In the genomic region with DNA sequence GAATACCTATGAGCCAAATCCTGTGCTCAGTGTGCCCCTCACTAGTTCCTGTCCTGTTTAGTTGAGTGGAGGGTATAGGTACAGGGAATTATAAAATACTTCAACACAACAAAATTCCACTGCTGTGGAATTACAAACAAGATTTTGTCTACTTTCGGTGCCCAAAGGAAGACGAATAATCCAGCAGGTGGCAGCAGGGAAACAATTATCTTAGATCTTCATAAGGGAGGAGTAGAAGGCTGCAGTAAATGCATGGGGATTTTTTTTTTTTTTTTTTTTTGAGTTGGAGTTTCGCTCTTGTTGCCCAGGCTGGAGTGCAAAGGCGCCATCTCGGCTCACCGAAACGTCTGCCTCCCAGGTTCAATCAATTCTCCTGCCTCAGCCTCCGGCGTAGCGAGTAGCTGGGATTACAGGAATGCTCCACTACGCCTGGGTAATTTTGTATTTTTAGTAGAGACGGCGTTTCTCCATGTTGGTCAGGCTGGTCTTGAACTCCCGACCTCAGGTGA, we compare ENCODE assay signal across 8 cellular contexts. TPM values are rescaled to one million over a fixed set of nuclear protein-coding genes. Genes with fewer than 3 reads are reported as not detected.
DNase-seq lines count a peak whose midpoint lies in the region; ATAC-seq, FAIRE-seq and TF ChIP-seq lines count a peak whose summit lies in the region.

No MANE protein-coding gene starts in this region.

- no peaks in the 10 kb centered on the region for H3K9me3 ChIP-seq in MG63
- no peaks in the 10 kb centered on the region for H3K9me3 ChIP-seq in pancreas

- H3K4me3 ChIP-seq in MG63 (peak overlapping the region; percentile 30), pancreas (peak overlapping the region in 1 of 4 donors; percentile 29)

- H3K27me3 ChIP-seq in MG63 (no peaks in the 10 kb centered on the region), pancreas (no peaks in the 10 kb centered on the region)

- intact Hi-C loops in pancreas (cut with DNase I), result loop anchor here in 2 of 3 donors (5.0 kb wide), 1 partner anchor 56 kb away; the partner anchor contains the start of gene PSMD4 (in 2 of the 2)

- H3K27ac ChIP-seq in pancreas, result peak overlapping the region in 3 of 4 donors; percentile 23 to 69 (median 53)

- ATAC-seq in pancreas (peak; percentile 54 to 62 (median 58)), esophagus mucosa (no peak)

- peak in 3 of 4 donors; percentile 12 to 37 (median 24) for TF ChIP-seq CTCF in pancreas (IDR thresholded peaks at IDR 0.05)

- peak; percentile 100 for DNase-seq in DMS 273 treated with DMSO at 0.1 percent for 48 hours (lab: John Stamatoyannopoulos, UW)
- DNase-seq in MG63, result peak; percentile 68
- peak; percentile 89 for DNase-seq in RPMI7951 (ENCODE audit: low read depth)
- DNase-seq in activated naive CD4-positive, alpha-beta T cell treated with anti-CD3 and anti-CD28 coated beads, Interleukin-2, amount 50 U/mL, for 16 hours, result peak; percentile 52
- peak; percentile 78 for DNase-seq in globus pallidus (ENCODE audit: low spot score)
- peak in 4 of 6 donors; percentile 20 to 77 (median 70) for DNase-seq in pancreas
- DNase-seq in islet precursor cell, result no peak

- H3K4me1 ChIP-seq in pancreas, result peaks cover 6 to 17% (median 12%) of the 10 kb centered on the region in 3 donors

- 27% methylated on average over 14 of the region's 14 CpGs for WGBS in pancreas, 2 donors

- H3K36me3 ChIP-seq in MG63 (peaks cover 18% of the 10 kb centered on the region), pancreas (no peaks in the 10 kb centered on the region)

- FAIRE-seq in pancreas (lab: Jason Lieb, UNC), result no peak

RNA-seq across cellular contexts. Expression of gene PIP5K1A, which starts 2.0 kb away (rescaled TPM):
- total RNA-seq in MG63 (2014; rRNA removed; shearing (Covaris generic); ENCODE audit: low replicate concordance), result 28.3 and 38.6 TPM in 2 replicates
- 27.4 and 39.5 TPM in 2 replicates for total RNA-seq in RPMI7951 (2014; rRNA removed; shearing (Covaris generic))
- total RNA-seq in pancreas (10 to 100 TPM; 10.1 to 22.6 (median 15.3) TPM), esophagus mucosa (28.2 TPM)
- polyA plus RNA-seq in pancreas, result 10 to 100 TPM; 16.6 to 20.8 TPM

RNA-seq across cellular contexts. Expression of gene VPS72, which starts 6.3 kb away (rescaled TPM):
- total RNA-seq in MG63 (2014; rRNA removed; shearing (Covaris generic); ENCODE audit: low replicate concordance), result 87.3 and 105 TPM in 2 replicates
- 54.0 and 63.8 TPM in 2 replicates for total RNA-seq in RPMI7951 (2014; rRNA removed; shearing (Covaris generic))
- total RNA-seq in pancreas (10 to 100 TPM; 12.5 to 29.0 (median 23.7) TPM), esophagus mucosa (28.2 TPM)
- polyA plus RNA-seq in pancreas, result 10 to 100 TPM; 20.8 to 25.9 TPM

RNA-seq across cellular contexts. Expression of gene TMOD4, which starts 20.6 kb away (rescaled TPM):
- total RNA-seq in MG63 (2014; rRNA removed; shearing (Covaris generic); ENCODE audit: low replicate concordance), result not detected in 2 replicates
- 0.36 TPM in 1 of 2 replicates, not detected in the other for total RNA-seq in RPMI7951 (2014; rRNA removed; shearing (Covaris generic))
- under 1 TPM in 4 of 6 donors, not detected in 2; 0.47 to 0.81 (median 0.56) TPM for total RNA-seq in pancreas
- not detected for polyA plus RNA-seq in pancreas
- total RNA-seq in esophagus mucosa, result not detected

RNA-seq across cellular contexts. Expression of gene SCNM1, which starts 30.4 kb away (rescaled TPM):
- 43.1 and 69.6 TPM in 2 replicates for total RNA-seq in MG63 (2014; rRNA removed; shearing (Covaris generic); ENCODE audit: low replicate concordance)
- 47.4 and 58.5 TPM in 2 replicates for total RNA-seq in RPMI7951 (2014; rRNA removed; shearing (Covaris generic))
- 10 to 100 TPM in 3 of 6 donors, 1 to 10 TPM in 3; 7.7 to 18.1 (median 9.9) TPM for total RNA-seq in pancreas
- polyA plus RNA-seq in pancreas, result 10 to 100 TPM; 28.9 to 33.7 TPM
- 30.6 TPM for total RNA-seq in esophagus mucosa

RNA-seq across cellular contexts. Expression of gene LYSMD1, which starts 30.6 kb away (rescaled TPM):
- 2.0 and 11.4 TPM in 2 replicates for total RNA-seq in MG63 (2014; rRNA removed; shearing (Covaris generic); ENCODE audit: low replicate concordance)
- total RNA-seq in RPMI7951 (2014; rRNA removed; shearing (Covaris generic)), result 7.4 and 8.2 TPM in 2 replicates
- total RNA-seq in pancreas (1 to 10 TPM; 1.8 to 5.5 (median 3.4) TPM), esophagus mucosa (5.0 TPM)
- polyA plus RNA-seq in pancreas, result 1 to 10 TPM; 4.3 to 4.5 TPM
